9 cellular contexts compared by ENCODE assay signal in the genomic region with DNA sequence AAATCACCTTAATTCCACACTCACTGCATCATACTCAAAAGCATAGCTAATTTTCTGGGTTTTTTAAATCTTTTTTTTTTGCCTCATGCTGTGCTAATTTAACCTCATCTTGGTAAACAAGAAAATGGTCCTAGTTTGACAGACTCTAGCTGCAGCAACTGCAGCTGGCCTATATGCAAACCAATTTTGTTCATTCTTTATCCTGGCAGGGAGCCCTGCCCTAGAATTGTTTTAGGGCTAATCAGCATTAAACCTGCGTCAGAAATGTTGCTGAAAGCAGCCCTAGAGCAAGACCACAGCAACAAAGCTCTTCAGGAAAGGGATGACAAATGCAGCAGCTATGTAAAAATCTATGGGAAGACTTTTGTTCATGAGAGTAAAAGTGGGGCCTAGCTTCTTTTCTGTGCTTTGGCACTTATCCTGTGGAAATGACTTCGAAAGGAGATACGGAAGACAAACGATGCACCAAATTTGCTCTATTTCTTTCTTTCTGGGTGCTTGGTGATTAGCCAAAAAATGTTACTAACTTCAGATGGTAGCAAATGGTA.
DNase-seq lines count a peak whose midpoint lies in the region; ATAC-seq, FAIRE-seq and TF ChIP-seq lines count a peak whose summit lies in the region.
"Had no signal": no experiment of that assay in that cellular context is flagged by ENCODE, and none has a peak within 500 bp of the region (broad histone marks: within the 10 kb centered on the region; RNA-seq: fewer than 3 reads in every experiment).

No MANE protein-coding gene starts in this region.

- H3K9ac ChIP-seq in HepG2 (ENCODE audit: insufficient read depth, low read depth, low read length), result no peak overlapping the region

- CTCF ChIA-PET in HepG2 (lab: Yijun Ruan, JAX; ENCODE audit: low intra/inter-chr PET ratio, low total read pairs), result no interaction called here

- peaks cover 33% of the 10 kb centered on the region for H3K4me1 ChIP-seq in body of pancreas
- H3K4me1 ChIP-seq in HepG2 (ENCODE audit: insufficient read depth, low read length), result peaks cover 26% of the 10 kb centered on the region

- no peak for TF ChIP-seq CTCF in AG10803 (conservative IDR thresholded peaks at IDR 0.05; ENCODE audit: low read length)
- no peak for TF ChIP-seq CTCF in body of pancreas (IDR thresholded peaks at IDR 0.05)
- no peak for TF ChIP-seq CTCF in HepG2 (CRISPR knock-in tag; IDR thresholded peaks at IDR 0.05)

- FAIRE-seq in HepG2 (lab: Jason Lieb, UNC), result no peak
- FAIRE-seq: GM12878 had no signal

- H3K4me2 ChIP-seq in HepG2 (ENCODE audit: low read depth, low read length), result no peak overlapping the region

- H3K79me2 ChIP-seq in HepG2 (ENCODE audit: insufficient read depth, low read length), result peaks cover 51% of the 10 kb centered on the region

- BruUV-seq in HepG2 (replicated peaks; lab: Mats Ljungman, UMichigan), result no TSS peak

- WGBS in body of pancreas, 2 donors, result 40 to 51% methylated on average over 4 of the region's 4 CpGs
- WGBS in HepG2 (ENCODE audit: low lambda C conversion rate), result 86% methylated on average over 4 of the region's 4 CpGs

- H3K36me3 ChIP-seq in body of pancreas (replicated peaks in 1 of 2; ENCODE audit: insufficient read depth in 1 of 2, low read depth in 2 of 2) (no peaks in the 10 kb centered on the region), HepG2 (replicated peaks in 1 of 2; ENCODE audit: control insufficient read depth in 1 of 2, insufficient read depth in 2 of 2, low read length in 2 of 2) (no peaks in the 10 kb centered on the region)

- in situ Hi-C loops in HepG2 (cut with HindIII; ENCODE audit: extremely low pct_ligation_motif_present, low pct_unique_long_range_greater_than_20kb), result loop anchor here (25.0 kb wide), 1 partner anchor 106 kb away; no protein-coding TSS in a partner anchor

- H4K20me1 ChIP-seq in HepG2 (ENCODE audit: insufficient read depth, low read length), result peaks cover 3% of the 10 kb centered on the region; the same call in 1 of the 2 replicates

- POLR2A ChIA-PET in HepG2 (lab: Yijun Ruan, JAX), result no interaction called here

- DNase-seq in AG10803 (ENCODE audit: low read depth) (peak; percentile 100), NCI-H1105 treated with DMSO at 0.1 percent for 48 hours (lab: John Stamatoyannopoulos, UW) (peak; percentile 78), body of pancreas (peak; percentile 12 to 31 (median 12)), HepG2 (ENCODE audit: low spot score) (peak; percentile 10), RPMI8226 (no peak), MV-4-11 (lab: John Stamatoyannopoulos, UW) (no peak)

- TF ChIP-seq POLR2A in body of pancreas (IDR thresholded peaks at IDR 0.05), result no peak
- no peak for TF ChIP-seq POLR2A in HepG2 (IDR thresholded peaks at IDR 0.05; ENCODE audit: insufficient read depth in 1 of 2, low read depth in 2 of 2, low read length in 2 of 2)

- no peak overlapping the region for H2AFZ ChIP-seq in HepG2 (ENCODE audit: low read length)

- no peak for ATAC-seq in body of pancreas
- no peak for ATAC-seq in HepG2
- ATAC-seq in HG02798 (IDR thresholded peaks at IDR 0.05; ENCODE audit: poor library complexity, unreplicated experiment), result no peak
- no peak for ATAC-seq in GM19023 (IDR thresholded peaks at IDR 0.05; ENCODE audit: unreplicated experiment)
- ATAC-seq: GM12878 had no signal

- no peak for TF ChIP-seq RAD21 in HepG2 (CRISPR knock-in tag; IDR thresholded peaks at IDR 0.05)

- intact Hi-C loops in body of pancreas (cut with DNase I), result no loop called here
- intact Hi-C loops in HepG2 (cut with micrococcal nuclease; ENCODE audit: unreplicated experiment), result loop anchor here (5.0 kb wide), 1 partner anchor 54 kb away; no protein-coding TSS in a partner anchor

- H3K27me3 ChIP-seq in body of pancreas (no peaks in the 10 kb centered on the region), HepG2 (ENCODE audit: control insufficient read depth in 1 of 2, insufficient read depth in 2 of 2, low read length in 2 of 2) (no peaks in the 10 kb centered on the region)

- H3K9me3 ChIP-seq in body of pancreas, result no peaks in the 10 kb centered on the region
- H3K9me3 ChIP-seq in HepG2 (ENCODE audit: low read length), result no peaks in the 10 kb centered on the region

- H3K4me3 ChIP-seq in AG10803 (ENCODE audit: low read length) (no peak overlapping the region), body of pancreas (no peak overlapping the region), HepG2 (replicated peaks in 1 of 3; ENCODE audit: insufficient read depth in 1 of 3, low read depth in 2 of 3, low read length in 3 of 3) (no peak overlapping the region)
- H3K4me3 ChIP-seq: GM12878 had no signal

- no peak for TF ChIP-seq EP300 in HepG2 (IDR thresholded peaks at IDR 0.05; ENCODE audit: low read depth in 2 of 2, low read length in 2 of 2)
- TF ChIP-seq EP300 in HepG2 (CRISPR knock-in tag; IDR thresholded peaks at IDR 0.05; ENCODE audit: borderline replicate concordance), result no peak

- H3K27ac ChIP-seq in body of pancreas (no peak overlapping the region), HepG2 (ENCODE audit: extremely low read length, insufficient read depth, low read length) (peak overlapping the region; percentile 8)

TF ChIP-seq in HepG2, 621 proteins besides CTCF, POLR2A, EP300 and RAD21 (continues in another document):
- TF ChIP-seq, protein P1, sequence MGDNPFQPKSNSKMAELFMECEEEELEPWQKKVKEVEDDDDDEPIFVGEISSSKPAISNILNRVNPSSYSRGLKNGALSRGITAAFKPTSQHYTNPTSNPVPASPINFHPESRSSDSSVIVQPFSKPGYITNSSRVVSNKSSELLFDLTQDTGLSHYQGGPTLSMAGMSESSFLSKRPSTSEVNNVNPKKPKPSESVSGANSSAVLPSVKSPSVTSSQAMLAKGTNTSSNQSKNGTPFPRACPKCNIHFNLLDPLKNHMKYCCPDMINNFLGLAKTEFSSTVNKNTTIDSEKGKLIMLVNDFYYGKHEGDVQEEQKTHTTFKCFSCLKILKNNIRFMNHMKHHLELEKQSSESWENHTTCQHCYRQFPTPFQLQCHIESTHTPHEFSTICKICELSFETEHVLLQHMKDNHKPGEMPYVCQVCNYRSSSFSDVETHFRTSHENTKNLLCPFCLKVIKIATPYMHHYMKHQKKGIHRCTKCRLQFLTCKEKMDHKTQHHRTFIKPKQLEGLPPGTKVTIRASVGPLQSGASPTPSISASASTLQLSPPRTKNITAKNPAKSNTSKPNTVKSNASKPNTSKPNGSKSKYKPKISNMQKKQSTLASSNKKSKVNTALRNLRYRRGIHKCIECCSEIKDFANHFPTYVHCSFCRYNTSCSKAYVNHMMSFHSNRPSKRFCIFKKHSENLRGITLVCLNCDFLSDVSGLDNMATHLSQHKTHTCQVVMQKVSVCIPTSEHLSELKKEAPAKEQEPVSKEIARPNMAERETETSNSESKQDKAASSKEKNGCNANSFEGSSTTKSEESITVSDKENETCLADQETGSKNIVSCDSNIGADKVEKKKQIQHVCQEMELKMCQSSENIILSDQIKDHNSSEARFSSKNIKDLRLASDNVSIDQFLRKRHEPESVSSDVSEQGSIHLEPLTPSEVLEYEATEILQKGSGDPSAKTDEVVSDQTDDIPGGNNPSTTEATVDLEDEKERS (CRISPR knock-in tag; IDR thresholded peaks at IDR 0.05), result no peak
- no peak for TF ChIP-seq NFKBIZ (CRISPR knock-in tag; IDR thresholded peaks at IDR 0.05)
- no peak for TF ChIP-seq ZNF530 (CRISPR knock-in tag; IDR thresholded peaks at IDR 0.05; ENCODE audit: low read depth)
- TF ChIP-seq ELF4 (CRISPR knock-in tag; IDR thresholded peaks at IDR 0.05; ENCODE audit: borderline replicate concordance), result no peak
- TF ChIP-seq SOX13 (IDR thresholded peaks at IDR 0.05), result no peak
- no peak for TF ChIP-seq SOX13 (CRISPR knock-in tag; conservative IDR thresholded peaks at IDR 0.05 in 1 of 2, IDR thresholded peaks at IDR 0.05 in 1 of 2)
- no peak for TF ChIP-seq PLRG1 (conservative IDR thresholded peaks at IDR 0.05)
- no peak for TF ChIP-seq NCOR1 (IDR thresholded peaks at IDR 0.05; ENCODE audit: borderline replicate concordance, low read length)
- TF ChIP-seq ZNF781 (CRISPR knock-in tag; IDR thresholded peaks at IDR 0.05; ENCODE audit: borderline replicate concordance, not compliant biosample characterization), result no peak
- TF ChIP-seq, protein P2, sequence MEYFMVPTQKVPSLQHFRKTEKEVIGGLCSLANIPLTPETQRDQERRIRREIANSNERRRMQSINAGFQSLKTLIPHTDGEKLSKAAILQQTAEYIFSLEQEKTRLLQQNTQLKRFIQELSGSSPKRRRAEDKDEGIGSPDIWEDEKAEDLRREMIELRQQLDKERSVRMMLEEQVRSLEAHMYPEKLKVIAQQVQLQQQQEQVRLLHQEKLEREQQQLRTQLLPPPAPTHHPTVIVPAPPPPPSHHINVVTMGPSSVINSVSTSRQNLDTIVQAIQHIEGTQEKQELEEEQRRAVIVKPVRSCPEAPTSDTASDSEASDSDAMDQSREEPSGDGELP (IDR thresholded peaks at IDR 0.05; ENCODE audit: borderline replicate concordance, low read depth), result no peak
- TF ChIP-seq ZFP62 (CRISPR knock-in tag; IDR thresholded peaks at IDR 0.05), result no peak
- TF ChIP-seq, protein P3, sequence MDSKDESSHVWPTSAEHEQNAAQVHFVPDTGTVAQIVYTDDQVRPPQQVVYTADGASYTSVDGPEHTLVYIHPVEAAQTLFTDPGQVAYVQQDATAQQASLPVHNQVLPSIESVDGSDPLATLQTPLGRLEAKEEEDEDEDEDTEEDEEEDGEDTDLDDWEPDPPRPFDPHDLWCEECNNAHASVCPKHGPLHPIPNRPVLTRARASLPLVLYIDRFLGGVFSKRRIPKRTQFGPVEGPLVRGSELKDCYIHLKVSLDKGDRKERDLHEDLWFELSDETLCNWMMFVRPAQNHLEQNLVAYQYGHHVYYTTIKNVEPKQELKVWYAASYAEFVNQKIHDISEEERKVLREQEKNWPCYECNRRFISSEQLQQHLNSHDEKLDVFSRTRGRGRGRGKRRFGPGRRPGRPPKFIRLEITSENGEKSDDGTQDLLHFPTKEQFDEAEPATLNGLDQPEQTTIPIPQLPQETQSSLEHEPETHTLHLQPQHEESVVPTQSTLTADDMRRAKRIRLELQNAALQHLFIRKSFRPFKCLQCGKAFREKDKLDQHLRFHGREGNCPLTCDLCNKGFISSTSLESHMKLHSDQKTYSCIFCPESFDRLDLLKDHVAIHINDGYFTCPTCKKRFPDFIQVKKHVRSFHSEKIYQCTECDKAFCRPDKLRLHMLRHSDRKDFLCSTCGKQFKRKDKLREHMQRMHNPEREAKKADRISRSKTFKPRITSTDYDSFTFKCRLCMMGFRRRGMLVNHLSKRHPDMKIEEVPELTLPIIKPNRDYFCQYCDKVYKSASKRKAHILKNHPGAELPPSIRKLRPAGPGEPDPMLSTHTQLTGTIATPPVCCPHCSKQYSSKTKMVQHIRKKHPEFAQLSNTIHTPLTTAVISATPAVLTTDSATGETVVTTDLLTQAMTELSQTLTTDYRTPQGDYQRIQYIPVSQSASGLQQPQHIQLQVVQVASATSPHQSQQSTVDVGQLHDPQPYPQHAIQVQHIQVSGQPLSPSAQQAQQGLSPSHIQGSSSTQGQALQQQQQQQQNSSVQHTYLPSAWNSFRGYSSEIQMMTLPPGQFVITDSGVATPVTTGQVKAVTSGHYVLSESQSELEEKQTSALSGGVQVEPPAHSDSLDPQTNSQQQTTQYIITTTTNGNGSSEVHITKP (CRISPR knock-in tag; IDR thresholded peaks at IDR 0.05; ENCODE audit: low read depth), result no peak

Comparison
In these comparisons a context has a peak if more than half of its experiments do, and no peak if none do; other contexts are left out.
1. DNase-seq: peak in AG10803 (single experiment), NCI-H1105 treated with DMSO at 0.1 percent for 48 hours (single experiment), body of pancreas (4 of 4) and HepG2 (single experiment); none in RPMI8226 (single experiment) and MV-4-11 (single experiment).